ENCODE assay signal across 16 cellular contexts in genomic region chrX:7084841-7085240, GRCh38.
"Had no signal": no experiment of that assay in that cellular context is flagged by ENCODE, and none has a peak within 500 bp of the region (broad histone marks: within the 10 kb centered on the region; RNA-seq: fewer than 3 reads in every experiment).

No MANE protein-coding gene starts in this region.

- H3K27me3 ChIP-seq: gastrocnemius medialis, neural progenitor cell, pancreas, upper lobe of left lung had no signal

- DNase-seq: activated B cell treated with CpG ODN at 0.5 μM for 24 hours; activated CD4-positive, alpha-beta T cell treated with anti-CD3 and anti-CD28 coated beads, Interleukin-2, amount 10 ng/mL, durations not matched to agents 24 days and 14 days; activated T-cell treated with anti-CD3 and anti-CD28 coated beads for 4 hours; cortex of kidney; effector memory CD4-positive, alpha-beta T cell; gastrocnemius medialis; kidney; left ventricle myocardium inferior; pancreas; stimulated activated CD4-positive, alpha-beta T cell treated with anti-CD3 and anti-CD28 coated beads, Interleukin-2, amount 100 ng/mL, for 48 hours; stimulated activated naive CD4-positive, alpha-beta T cell treated with Interleukin-2 at 50 U/mL for 16 hours; upper lobe of left lung had no signal

- H3K4me3 Mint-ChIP-seq: activated naive CD4-positive, alpha-beta T cell treated with anti-CD3 and anti-CD28 coated beads, Interleukin-2, amount 50 U/mL, for 24 hours; brain; neural progenitor cell had no signal

- H3K4me3 ChIP-seq: gastrocnemius medialis, left ventricle myocardium inferior, neural progenitor cell, pancreas, upper lobe of left lung had no signal

- H3K36me3 Mint-ChIP-seq: activated naive CD4-positive, alpha-beta T cell treated with anti-CD3 and anti-CD28 coated beads, Interleukin-2, amount 50 U/mL, for 24 hours had no signal

- H3K27me3 Mint-ChIP-seq: activated B cell treated with CpG ODN at 0.5 μM for 24 hours; activated naive CD4-positive, alpha-beta T cell treated with anti-CD3 and anti-CD28 coated beads, Interleukin-2, amount 50 U/mL, for 24 hours; brain; central memory CD8-positive, alpha-beta T cell had no signal

- H3K9me3 ChIP-seq: gastrocnemius medialis, left ventricle myocardium inferior, pancreas, upper lobe of left lung had no signal

- H3K4me2 ChIP-seq: neural progenitor cell had no signal

- FAIRE-seq: kidney, pancreas had no signal

- H3K27ac ChIP-seq: gastrocnemius medialis, left ventricle myocardium inferior, neural progenitor cell, pancreas had no signal

- H3K4me1 ChIP-seq: gastrocnemius medialis, left ventricle myocardium inferior, pancreas had no signal

- H3K9me3 Mint-ChIP-seq: activated B cell treated with CpG ODN at 0.5 μM for 24 hours; activated CD4-positive, alpha-beta T cell treated with anti-CD3 and anti-CD28 coated beads, Interleukin-2, amount 10 ng/mL, durations not matched to agents 24 days and 14 days; activated naive CD4-positive, alpha-beta T cell treated with anti-CD3 and anti-CD28 coated beads, Interleukin-2, amount 50 U/mL, for 24 hours; central memory CD8-positive, alpha-beta T cell had no signal

- ATAC-seq: gastrocnemius medialis had no signal

- H2AFZ ChIP-seq: neural progenitor cell had no signal

- H3K36me3 ChIP-seq: gastrocnemius medialis, left ventricle myocardium inferior, neural progenitor cell, upper lobe of left lung had no signal
